ENCODE assay signal across 17 cellular contexts in genomic region chr2:108917078-108917440, GRCh38.
DNase-seq lines count a peak whose midpoint lies in the region; ATAC-seq and TF ChIP-seq lines count a peak whose summit lies in the region.
"Had no signal": no experiment of that assay in that cellular context is flagged by ENCODE, and none has a peak within 500 bp of the region (broad histone marks: within the 10 kb centered on the region; RNA-seq: fewer than 3 reads in every experiment).

No MANE protein-coding gene starts in this region.

- intact Hi-C loops in sigmoid colon (cut with DNase I) = no loop called here

- peak overlapping the region in 2 of 11 experiments; percentile 4 to 31; a peak in 2 of 22 replicates for H3K9ac ChIP-seq in BLaER1 treated with 17β-estradiol and CSF1 and Interleukin-3, amounts not matched to agents 10 nM and 100 nM

- H3K27ac ChIP-seq in BLaER1 treated with 17β-estradiol and CSF1 and Interleukin-3, amounts not matched to agents 10 nM and 100 nM = peak overlapping the region in 3 of 11 experiments; percentile 49 to 60 (median 52); a peak in 7 of 22 replicates
- H3K27ac ChIP-seq in layer of hippocampus (ENCODE audit: low read depth, low read length) = peak overlapping the region; percentile 19
- peak overlapping the region; percentile 30 to 55 (median 44) for H3K27ac ChIP-seq in sigmoid colon
- H3K27ac ChIP-seq: breast epithelium, VCaP had no signal

- H3K4me1 ChIP-seq in BLaER1 treated with 17β-estradiol and CSF1 and Interleukin-3, amounts not matched to agents 10 nM and 100 nM = peaks cover 5 to 46% (median 35%) of the 10 kb centered on the region in 10 experiments; a peak in 18 of 20 replicates
- H3K4me1 ChIP-seq in sigmoid colon = peaks cover 0 to 21% (median 17%) of the 10 kb centered on the region in 4 donors
- H3K4me1 ChIP-seq: breast epithelium had no signal

- H3K27me3 ChIP-seq in BLaER1 treated with 17β-estradiol and CSF1 and Interleukin-3, amounts not matched to agents 10 nM and 100 nM = no peaks in the 10 kb centered on the region
- no peaks in the 10 kb centered on the region for H3K27me3 ChIP-seq in layer of hippocampus (ENCODE audit: control insufficient read depth, insufficient read depth, low read length)
- H3K27me3 ChIP-seq in sigmoid colon = no peaks in the 10 kb centered on the region
- H3K27me3 ChIP-seq: breast epithelium had no signal

- H3K9me3 ChIP-seq in BLaER1 treated with 17β-estradiol and CSF1 and Interleukin-3, amounts not matched to agents 10 nM and 100 nM (replicated peaks in 1 of 11) = no peaks in the 10 kb centered on the region
- H3K9me3 ChIP-seq in sigmoid colon = no peaks in the 10 kb centered on the region
- H3K9me3 ChIP-seq: breast epithelium had no signal

- no peak for TF ChIP-seq CTCF in astrocyte of the spinal cord (IDR thresholded peaks at IDR 0.05; ENCODE audit: low read depth, low read length)
- TF ChIP-seq CTCF in sigmoid colon (IDR thresholded peaks at IDR 0.05) = no peak

- no peak for TF ChIP-seq EP300 in sigmoid colon (IDR thresholded peaks at IDR 0.05)

- peak; percentile 5 for DNase-seq in astrocyte of the spinal cord (ENCODE audit: low read depth, low spot score)
- peak; percentile 40 for DNase-seq in sigmoid colon
- DNase-seq in NCI-H446 treated with DMSO at 0.1 percent for 48 hours (lab: John Stamatoyannopoulos, UW) = no peak
- no peak for DNase-seq in MV-4-11 (lab: John Stamatoyannopoulos, UW)
- DNase-seq: activated naive CD4-positive, alpha-beta T cell treated with anti-CD3 and anti-CD28 coated beads for 36 hours; DMS 273 treated with DMSO at 0.1 percent for 48 hours; effector memory CD8-positive, alpha-beta T cell; HCEC 1CT; kidney glomerular epithelial cell; NCI-H2227 treated with DMSO at 0.1 percent for 48 hours; stimulated activated naive CD4-positive, alpha-beta T cell treated with Interleukin-2 at 50 U/mL for 16 hours had no signal

- in situ Hi-C loops in astrocyte of the spinal cord (cut with HindIII; ENCODE audit: low sequenced_read_pairs) = no loop called here

- no peaks in the 10 kb centered on the region for H3K36me3 ChIP-seq in BLaER1 treated with 17β-estradiol and CSF1 and Interleukin-3, amounts not matched to agents 10 nM and 100 nM
- no peaks in the 10 kb centered on the region for H3K36me3 ChIP-seq in sigmoid colon
- H3K36me3 ChIP-seq: breast epithelium had no signal

- H3K4me2 ChIP-seq in BLaER1 treated with 17β-estradiol and CSF1 and Interleukin-3, amounts not matched to agents 10 nM and 100 nM = peak overlapping the region; percentile 7 to 81 (median 74); a peak in 20 of 22 replicates

- H3K4me3 ChIP-seq in BLaER1 treated with 17β-estradiol and CSF1 and Interleukin-3, amounts not matched to agents 10 nM and 100 nM = no peak overlapping the region
- H3K4me3 ChIP-seq in astrocyte of the spinal cord (ENCODE audit: low read depth, low read length) = no peak overlapping the region
- no peak overlapping the region for H3K4me3 ChIP-seq in sigmoid colon
- H3K4me3 ChIP-seq: breast epithelium had no signal

- no peak for TF ChIP-seq POLR2A in sigmoid colon (IDR thresholded peaks at IDR 0.05)

- 0 out of 22 replicates have a peak, but pooled peaks cover 0 to 3% (median 0%) of the 10 kb centered on the region in 11 experiments for H4K20me1 ChIP-seq in BLaER1 treated with 17β-estradiol and CSF1 and Interleukin-3, amounts not matched to agents 10 nM and 100 nM

- 8 to 23% methylated on average over 10 of the region's 10 CpGs for WGBS in sigmoid colon, 2 donors

- ATAC-seq in HG03442 (IDR thresholded peaks at IDR 0.05; ENCODE audit: unreplicated experiment) (no peak), HG02588 (IDR thresholded peaks at IDR 0.05; ENCODE audit: unreplicated experiment) (no peak)
- ATAC-seq: effector memory CD8-positive, alpha-beta T cell had no signal

Comparison
In these comparisons a context has a peak if more than half of its experiments do, and no peak if none do; other contexts are left out.
1. DNase-seq: peak in astrocyte of the spinal cord (single experiment) and sigmoid colon (single experiment); none in NCI-H446 treated with DMSO at 0.1 percent for 48 hours (single experiment) and MV-4-11 (single experiment).